Comparison of ENCODE assay signal across 8 cellular contexts in the genomic region with DNA sequence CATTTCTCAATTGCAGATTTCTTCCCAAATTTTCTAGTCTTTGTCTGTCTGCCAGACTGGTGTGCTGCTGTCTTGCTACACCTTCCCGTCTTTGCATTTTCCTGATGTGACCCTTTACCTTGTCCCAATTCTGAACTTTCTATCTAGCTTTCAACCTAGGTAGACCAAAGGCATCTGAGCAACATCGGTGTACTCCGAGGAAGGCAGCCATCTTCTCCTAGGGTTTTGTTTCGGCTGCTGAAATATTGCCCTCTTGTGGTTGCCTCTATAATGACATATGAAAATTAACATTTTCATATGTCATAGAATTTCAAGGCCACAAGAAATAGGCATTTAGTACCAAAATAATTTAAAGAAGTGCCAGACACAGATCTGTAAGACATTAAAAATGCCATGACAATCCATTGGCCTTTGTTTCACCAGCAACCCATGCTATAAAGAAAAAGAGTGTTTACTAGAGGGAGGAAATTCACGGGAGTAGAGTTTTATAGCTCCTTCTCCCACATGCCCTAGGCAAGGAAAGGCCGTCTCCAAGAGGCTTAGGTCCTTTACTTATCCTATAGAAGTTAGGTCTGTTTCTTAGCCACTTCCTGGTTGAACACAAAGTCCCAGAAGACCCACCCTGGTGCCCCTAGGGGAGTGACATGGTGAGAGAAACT. TPM values are rescaled to one million over a fixed set of nuclear protein-coding genes. Genes with fewer than 3 reads are reported as not detected.
DNase-seq lines count a peak whose midpoint lies in the region; ATAC-seq and TF ChIP-seq lines count a peak whose summit lies in the region.

No MANE protein-coding gene starts in this region.

- no peaks in the 10 kb centered on the region for H3K36me3 ChIP-seq in neutrophil

- CTCF ChIA-PET in activated CD4-positive, alpha-beta memory T cell treated with anti-CD3 and anti-CD28 coated beads, Interleukin-2, amount 10 ng/mL, durations not matched to agents 7 days and 5 days (lab: Charles Lee), result interaction anchor here (0.6 to 14.3 kb wide), 28 partner anchors 8 to 700 kb away, joined by 3 to 235 read pairs (median 4); a partner anchor contains a TSS

- no peaks in the 10 kb centered on the region for H3K9me3 Mint-ChIP-seq in activated CD4-positive, alpha-beta memory T cell treated with anti-CD3 and anti-CD28 coated beads, Interleukin-2, amount 10 ng/mL, durations not matched to agents 7 days and 5 days

- H3K4me3 ChIP-seq in GM08714 (ENCODE audit: low read length) (peak overlapping the region; percentile 23; the same call in 1 of the 2 replicates), neutrophil (ENCODE audit: low read depth in 1 of 2, low read length in 1 of 2) (peak overlapping the region; percentile 48)

- ATAC-seq in HG02678 (IDR thresholded peaks at IDR 0.05; ENCODE audit: unreplicated experiment) (peak; percentile 62), HG03139 (IDR thresholded peaks at IDR 0.05; ENCODE audit: unreplicated experiment) (no peak)

- POLR2A ChIA-PET in activated CD4-positive, alpha-beta memory T cell treated with anti-CD3 and anti-CD28 coated beads, Interleukin-2, amount 10 ng/mL, durations not matched to agents 7 days and 5 days (lab: Charles Lee), result interaction anchor here (0.7 kb wide), 1 partner anchor 217 kb away, joined by 3 read pairs; no protein-coding TSS in a partner anchor

- peak; percentile 58 for DNase-seq in NCI-H345 (lab: John Stamatoyannopoulos, UW)
- peak; percentile 38 for DNase-seq in activated CD4-positive, alpha-beta memory T cell treated with anti-CD3 and anti-CD28 coated beads, Interleukin-2, amount 10 ng/mL, durations not matched to agents 7 days and 5 days
- peak; percentile 68 for DNase-seq in fibroblast of peridontal ligament (ENCODE audit: extremely low read depth)

- peaks cover 8% of the 10 kb centered on the region for H3K4me1 Mint-ChIP-seq in activated CD4-positive, alpha-beta memory T cell treated with anti-CD3 and anti-CD28 coated beads, Interleukin-2, amount 10 ng/mL, durations not matched to agents 7 days and 5 days

- H3K27me3 ChIP-seq in neutrophil, result no peaks in the 10 kb centered on the region

- peaks cover 16% of the 10 kb centered on the region for H3K27me3 Mint-ChIP-seq in activated CD4-positive, alpha-beta memory T cell treated with anti-CD3 and anti-CD28 coated beads, Interleukin-2, amount 10 ng/mL, durations not matched to agents 7 days and 5 days

- peaks cover 4 to 6% of the 10 kb centered on the region in 2 experiments for H3K4me1 ChIP-seq in neutrophil (ENCODE audit: control insufficient read depth in 1 of 2, insufficient read depth in 1 of 2, low read depth in 1 of 2, low read length in 1 of 2)

- H3K27ac ChIP-seq in 22Rv1, result no peak overlapping the region
- no peak overlapping the region for H3K27ac ChIP-seq in neutrophil

- peak overlapping the region; percentile 62 for H3K4me3 Mint-ChIP-seq in activated CD4-positive, alpha-beta memory T cell treated with anti-CD3 and anti-CD28 coated beads, Interleukin-2, amount 10 ng/mL, durations not matched to agents 7 days and 5 days

- TF ChIP-seq CTCF in 22Rv1 (IDR thresholded peaks at IDR 0.05) (peak; percentile 98), neutrophil (IDR thresholded peaks at IDR 0.05) (peak; percentile 75)

- H3K27ac Mint-ChIP-seq in activated CD4-positive, alpha-beta memory T cell treated with anti-CD3 and anti-CD28 coated beads, Interleukin-2, amount 10 ng/mL, durations not matched to agents 7 days and 5 days, result no peak overlapping the region

- no peaks in the 10 kb centered on the region for H3K9me3 ChIP-seq in neutrophil

- H3K36me3 Mint-ChIP-seq in activated CD4-positive, alpha-beta memory T cell treated with anti-CD3 and anti-CD28 coated beads, Interleukin-2, amount 10 ng/mL, durations not matched to agents 7 days and 5 days (ENCODE audit: low read depth), result no peaks in the 10 kb centered on the region

RNA-seq across cellular contexts. Expression of a gene that starts 23.4 kb away (rescaled TPM):
- total RNA-seq in activated CD4-positive, alpha-beta memory T cell treated with anti-CD3 and anti-CD28 coated beads, Interleukin-2, amount 10 ng/mL, durations not matched to agents 7 days and 5 days, result not detected

RNA-seq across cellular contexts. Expression of a gene that starts 41.4 kb away (rescaled TPM):
- total RNA-seq in activated CD4-positive, alpha-beta memory T cell treated with anti-CD3 and anti-CD28 coated beads, Interleukin-2, amount 10 ng/mL, durations not matched to agents 7 days and 5 days, result 1 to 10 TPM in 1 of 2 experiments, under 1 TPM in 1; 0.30 to 1.1 TPM

RNA-seq across cellular contexts. Expression of a gene that starts 48.6 kb away (rescaled TPM):
- total RNA-seq in activated CD4-positive, alpha-beta memory T cell treated with anti-CD3 and anti-CD28 coated beads, Interleukin-2, amount 10 ng/mL, durations not matched to agents 7 days and 5 days, result not detected
